ENCODE assay signal across 34 cellular contexts in the genomic region with DNA sequence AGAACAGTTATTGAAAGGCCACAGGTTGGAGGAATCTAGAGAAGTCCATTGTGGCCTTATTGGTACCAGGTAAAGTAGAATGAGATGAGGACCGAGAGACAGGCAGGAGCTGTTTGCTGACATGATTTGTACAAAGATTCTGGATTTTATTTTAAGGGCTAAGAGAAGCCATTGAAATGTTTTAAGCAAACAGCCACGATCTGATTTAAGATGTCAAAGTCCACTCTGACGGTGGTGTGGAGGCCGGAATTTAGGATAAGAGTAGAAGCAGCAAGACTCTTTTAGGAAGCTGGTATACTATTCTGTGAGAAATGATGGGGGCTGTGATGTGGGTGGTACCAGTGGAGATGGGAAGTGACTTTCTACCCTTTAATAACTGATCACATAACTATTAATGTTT.
"Had no signal": no experiment of that assay in that cellular context is flagged by ENCODE, and none has a peak within 500 bp of the region (broad histone marks: within the 10 kb centered on the region; RNA-seq: fewer than 3 reads in every experiment).

No MANE protein-coding gene starts in this region.

- H3K9ac ChIP-seq: KMS-11 had no signal

- H3K4me3 ChIP-seq: MG63 had no signal

- H3K9me3 ChIP-seq: MG63 had no signal

- H3K27me3 ChIP-seq: MG63 had no signal

- H3K27ac ChIP-seq: KMS-11 had no signal

- H3K4me2 ChIP-seq: KMS-11 had no signal

- H3K36me3 ChIP-seq: MG63 had no signal

- DNase-seq: Karpas-422, Kasumi-1, MG63, MM.1S, MV-4-11, NCI-H1048, NCI-H1092, NCI-H1092 treated with DMSO at 0.1 percent for 48 hours, NCI-H1105, NCI-H1105 treated with DMSO at 0.1 percent for 48 hours, NCI-H1417, NCI-H1417 treated with DMSO at 0.1 percent for 48 hours, NCI-H1436, NCI-H1436 treated with DMSO at 0.1 percent for 48 hours, NCI-H146, NCI-H1694, NCI-H1694 treated with DMSO at 0.1 percent for 48 hours, NCI-H187, NCI-H187 treated with DMSO at 0.1 percent for 48 hours, NCI-H1930, NCI-H2029, NCI-H2081, NCI-H2107, NCI-H2171, NCI-H2171 treated with DMSO at 0.1 percent for 48 hours, NCI-H2227 treated with DMSO at 0.1 percent for 48 hours, NCI-H226, NCI-H345, NCI-H446, NCI-H446 treated with DMSO at 0.1 percent for 48 hours, NCI-H510A, NCI-H510A treated with DMSO at 0.1 percent for 48 hours, NCI-H524 had no signal
